ENCODE assay signal across 9 cellular contexts in genomic region chr18:23689616-23690504, GRCh38. TPM values are rescaled to one million over a fixed set of nuclear protein-coding genes. Genes with fewer than 3 reads are reported as not detected.
A peak's percentile ranks its signal among the peaks of the same experiment; 100 is the strongest.
DNase-seq lines count a peak whose midpoint lies in the region; ATAC-seq and FAIRE-seq lines count a peak whose summit lies in the region.
"Had no signal": no experiment of that assay in that cellular context is flagged by ENCODE, and none has a peak within 500 bp of the region (broad histone marks: within the 10 kb centered on the region; RNA-seq: fewer than 3 reads in every experiment).

No MANE protein-coding gene starts in this region.

- WGBS in small intestine, 3 donors = 2 to 4% (median 3%) methylated on average over 52 to 85 of the region's 85 CpGs

- FAIRE-seq in small intestine (lab: Jason Lieb, UNC) = no peak
- no peak for FAIRE-seq in HTR-8/SVneo (lab: Jason Lieb, UNC)
- FAIRE-seq: endometrium had no signal

- peak in 1 of 2 donors; percentile 34 for ATAC-seq in CD4-positive, CD25-positive, alpha-beta regulatory T cell (ENCODE audit: low read depth in 2 of 2)
- ATAC-seq in HG02938 (IDR thresholded peaks at IDR 0.05; ENCODE audit: unreplicated experiment) = peak; percentile 28

- H3K4me3 Mint-ChIP-seq in CD4-positive, CD25-positive, alpha-beta regulatory T cell = peak overlapping the region in 3 of 4 donors; percentile 35 to 66 (median 39)
- peak overlapping the region; percentile 18 for H3K4me3 Mint-ChIP-seq in activated naive CD8-positive, alpha-beta T cell treated with anti-CD3 and anti-CD28 coated beads for 36 hours

- no peaks in the 10 kb centered on the region for H3K36me3 ChIP-seq in CD4-positive, CD25-positive, alpha-beta regulatory T cell (ENCODE audit: control insufficient read depth, insufficient read depth, low read length)
- H3K36me3 ChIP-seq in small intestine (ENCODE audit: control insufficient read depth in 2 of 2, insufficient read depth in 2 of 2, low read length in 2 of 2) = no peaks in the 10 kb centered on the region

- no peaks in the 10 kb centered on the region for H3K9me3 ChIP-seq in CD4-positive, CD25-positive, alpha-beta regulatory T cell (ENCODE audit: control insufficient read depth in 2 of 2, low read length in 2 of 2)
- H3K9me3 ChIP-seq in iPS-18c (ENCODE audit: control insufficient read depth, insufficient read depth, low read length) (no peaks in the 10 kb centered on the region), small intestine (ENCODE audit: control insufficient read depth, low read depth) (no peaks in the 10 kb centered on the region)

- H3K36me3 Mint-ChIP-seq in CD4-positive, CD25-positive, alpha-beta regulatory T cell = no peaks in the 10 kb centered on the region
- H3K36me3 Mint-ChIP-seq in activated naive CD8-positive, alpha-beta T cell treated with anti-CD3 and anti-CD28 coated beads for 36 hours = no peaks in the 10 kb centered on the region

- H3K27me3 ChIP-seq in CD4-positive, CD25-positive, alpha-beta regulatory T cell (ENCODE audit: control insufficient read depth, insufficient read depth, low read length) = peaks cover 28% of the 10 kb centered on the region
- peaks cover 0 to 4% of the 10 kb centered on the region in 2 donors for H3K27me3 ChIP-seq in small intestine (ENCODE audit: control insufficient read depth in 2 of 2, insufficient read depth in 2 of 2, low read length in 2 of 2)

- H3K4me1 Mint-ChIP-seq in CD4-positive, CD25-positive, alpha-beta regulatory T cell = peaks cover 0 to 9% (median 0%) of the 10 kb centered on the region in 4 donors
- peaks cover 5% of the 10 kb centered on the region for H3K4me1 Mint-ChIP-seq in activated naive CD8-positive, alpha-beta T cell treated with anti-CD3 and anti-CD28 coated beads for 36 hours

- peaks cover 62% of the 10 kb centered on the region for H3K27me3 Mint-ChIP-seq in CD4-positive, CD25-positive, alpha-beta regulatory T cell
- peaks cover 46% of the 10 kb centered on the region for H3K27me3 Mint-ChIP-seq in activated naive CD8-positive, alpha-beta T cell treated with anti-CD3 and anti-CD28 coated beads for 36 hours

- H3K4me1 ChIP-seq in CD4-positive, CD25-positive, alpha-beta regulatory T cell (ENCODE audit: control insufficient read depth, insufficient read depth, low read length, poor library complexity, severe bottlenecking) = peaks cover 19% of the 10 kb centered on the region
- no peaks in the 10 kb centered on the region for H3K4me1 ChIP-seq in small intestine (ENCODE audit: control insufficient read depth in 2 of 2, insufficient read depth in 1 of 2, low read depth in 1 of 2, low read length in 1 of 2)

- peaks cover 0 to 4% (median 0%) of the 10 kb centered on the region in 7 donors for H3K9me3 Mint-ChIP-seq in CD4-positive, CD25-positive, alpha-beta regulatory T cell
- no peaks in the 10 kb centered on the region for H3K9me3 Mint-ChIP-seq in activated naive CD8-positive, alpha-beta T cell treated with anti-CD3 and anti-CD28 coated beads for 36 hours

- no peak overlapping the region for H3K27ac Mint-ChIP-seq in CD4-positive, CD25-positive, alpha-beta regulatory T cell
- no peak overlapping the region for H3K27ac Mint-ChIP-seq in activated naive CD8-positive, alpha-beta T cell treated with anti-CD3 and anti-CD28 coated beads for 36 hours

- H3K4me3 ChIP-seq in CD4-positive, CD25-positive, alpha-beta regulatory T cell (ENCODE audit: low read depth, low read length) = no peak overlapping the region
- H3K4me3 ChIP-seq in iPS-18c (ENCODE audit: insufficient read depth, low read depth, low read length) = peak overlapping the region; percentile 62
- peak overlapping the region; percentile 26 to 77 for H3K4me3 ChIP-seq in small intestine (ENCODE audit: low read depth in 1 of 2, low read length in 2 of 2)

- H3K27ac ChIP-seq in CD4-positive, CD25-positive, alpha-beta regulatory T cell (ENCODE audit: insufficient read depth, low read length, poor library complexity, severe bottlenecking) = no peak overlapping the region
- no peak overlapping the region for H3K27ac ChIP-seq in small intestine (ENCODE audit: low read depth in 1 of 2, low read length in 1 of 2)

- no peak for DNase-seq in CD4-positive, CD25-positive, alpha-beta regulatory T cell
- peak; percentile 7 for DNase-seq in activated naive CD8-positive, alpha-beta T cell treated with anti-CD3 and anti-CD28 coated beads for 36 hours
- no peak for DNase-seq in small intestine
- no peak for DNase-seq in amniotic stem cell (lab: John Stamatoyannopoulos, UW)
- no peak for DNase-seq in HTR-8/SVneo (ENCODE audit: insufficient read length, low spot score)
- no peak for DNase-seq in NCI-H2029 treated with DMSO at 0.1 percent for 48 hours (lab: John Stamatoyannopoulos, UW)

RNA-seq across cellular contexts. Expression of gene LAMA3, which starts 0.6 kb away (rescaled TPM):
- not detected for total RNA-seq in CD4-positive, CD25-positive, alpha-beta regulatory T cell
- under 1 TPM in 1 of 4 donors, not detected in 3; 0.31 TPM for polyA plus RNA-seq in CD4-positive, CD25-positive, alpha-beta regulatory T cell
- under 1 TPM; 0.31 to 0.42 TPM for total RNA-seq in activated naive CD8-positive, alpha-beta T cell treated with anti-CD3 and anti-CD28 coated beads for 36 hours
- polyA plus RNA-seq in small intestine = 10 to 100 TPM in 2 of 3 donors, 1 to 10 TPM in 1; 9.7 to 28.6 (median 15.4) TPM

RNA-seq across cellular contexts. Expression of gene ANKRD29, which starts 27.1 kb away (rescaled TPM):
- not detected for total RNA-seq in CD4-positive, CD25-positive, alpha-beta regulatory T cell
- polyA plus RNA-seq in CD4-positive, CD25-positive, alpha-beta regulatory T cell = under 1 TPM in 1 of 4 donors, not detected in 3; 0.45 TPM
- total RNA-seq in activated naive CD8-positive, alpha-beta T cell treated with anti-CD3 and anti-CD28 coated beads for 36 hours = not detected
- 1 to 10 TPM; 3.0 to 5.1 (median 3.5) TPM for polyA plus RNA-seq in small intestine
